19 cellular contexts compared by ENCODE assay signal in genomic region chr4:88743696-88744095, GRCh38. TPM values are rescaled to one million over a fixed set of nuclear protein-coding genes. Genes with fewer than 3 reads are reported as not detected.
DNase-seq lines count a peak whose midpoint lies in the region; ATAC-seq and TF ChIP-seq lines count a peak whose summit lies in the region.
"Had no signal": no experiment of that assay in that cellular context is flagged by ENCODE, and none has a peak within 500 bp of the region (broad histone marks: within the 10 kb centered on the region; RNA-seq: fewer than 3 reads in every experiment).

No MANE protein-coding gene starts in this region.

- H2AFZ ChIP-seq in GM23248, result no peak overlapping the region

- in situ Hi-C loops in GM23248 (cut with MboI), result no loop called here

- TF ChIP-seq CTCF in psoas muscle (IDR thresholded peaks at IDR 0.05), result no peak

- H3K27me3 ChIP-seq in GM23248 (replicated peaks; ENCODE audit: insufficient read depth), result no peaks in the 10 kb centered on the region
- H3K27me3 ChIP-seq in subcutaneous abdominal adipose tissue (ENCODE audit: control insufficient read depth in 5 of 5, insufficient read depth in 4 of 5, low read length in 5 of 5), result no peaks in the 10 kb centered on the region
- no peaks in the 10 kb centered on the region for H3K27me3 ChIP-seq in psoas muscle (ENCODE audit: insufficient read depth in 3 of 3, low read length in 2 of 3)
- H3K27me3 ChIP-seq: Peyer's patch, uterus had no signal

- H3K9ac ChIP-seq in GM23248 (no peak overlapping the region), subcutaneous abdominal adipose tissue (ENCODE audit: low read length in 5 of 5) (no peak overlapping the region)
- H3K9ac ChIP-seq: KMS-11 had no signal

- intact Hi-C loops in psoas muscle (cut with DNase I), result loop anchor here in 1 of 2 donors (5.0 kb wide), 1 partner anchor 44 kb away; no protein-coding TSS in a partner anchor

- H3K4me3 ChIP-seq in GM23248 (no peak overlapping the region), subcutaneous abdominal adipose tissue (ENCODE audit: low read depth in 1 of 5, low read length in 5 of 5) (no peak overlapping the region), psoas muscle (no peak overlapping the region)
- H3K4me3 ChIP-seq: Peyer's patch, uterus had no signal

- H3K9me3 ChIP-seq in GM23248 (ENCODE audit: low read depth), result no peaks in the 10 kb centered on the region
- H3K9me3 ChIP-seq in subcutaneous abdominal adipose tissue (ENCODE audit: control insufficient read depth in 5 of 5, low read length in 5 of 5), result no peaks in the 10 kb centered on the region
- no peaks in the 10 kb centered on the region for H3K9me3 ChIP-seq in psoas muscle
- H3K9me3 ChIP-seq: Peyer's patch, uterus had no signal

- H3K4me2 ChIP-seq in GM23248 (ENCODE audit: unreplicated experiment), result no peak overlapping the region
- H3K4me2 ChIP-seq: KMS-11 had no signal

- no peaks in the 10 kb centered on the region for H3K9me2 ChIP-seq in GM23248 (ENCODE audit: insufficient read depth)

- peak overlapping the region; percentile 36 for H3K27ac ChIP-seq in GM23248
- peak overlapping the region; percentile 3 for H3K27ac ChIP-seq in subcutaneous abdominal adipose tissue (ENCODE audit: low read depth, low read length)
- no peak overlapping the region for H3K27ac ChIP-seq in psoas muscle
- H3K27ac ChIP-seq: KMS-11, Peyer's patch, uterus had no signal

- no peaks in the 10 kb centered on the region for H3K79me2 ChIP-seq in GM23248 (ENCODE audit: insufficient read depth)

- H3K36me3 ChIP-seq in GM23248 (ENCODE audit: low read depth) (no peaks in the 10 kb centered on the region), subcutaneous abdominal adipose tissue (ENCODE audit: control insufficient read depth in 5 of 5, insufficient read depth in 5 of 5, low read length in 5 of 5) (peaks cover 71 to 95% (median 73%) of the 10 kb centered on the region in 5 donors), psoas muscle (ENCODE audit: insufficient read depth in 1 of 2, low read depth in 1 of 2) (peaks cover 8 to 92% of the 10 kb centered on the region in 2 donors)

- H3K4me1 ChIP-seq in GM23248 (ENCODE audit: insufficient read depth) (peaks cover 9% of the 10 kb centered on the region; the same call in 1 of the 2 replicates), subcutaneous abdominal adipose tissue (ENCODE audit: control insufficient read depth in 5 of 5, insufficient read depth in 5 of 5, low read length in 5 of 5) (peaks cover 3 to 26% (median 22%) of the 10 kb centered on the region in 5 donors), psoas muscle (peaks cover 25% of the 10 kb centered on the region)
- H3K4me1 ChIP-seq: Peyer's patch, uterus had no signal

- H4K20me1 ChIP-seq in GM23248 (ENCODE audit: insufficient read depth), result no peaks in the 10 kb centered on the region

- no peak for ATAC-seq in psoas muscle
- no peak for ATAC-seq in HG02973 (IDR thresholded peaks at IDR 0.05; ENCODE audit: unreplicated experiment)
- ATAC-seq in GM19463 (IDR thresholded peaks at IDR 0.05; ENCODE audit: unreplicated experiment), result no peak
- ATAC-seq: activated naive CD8-positive, alpha-beta T cell treated with anti-CD3 and anti-CD28 coated beads, Interleukin-2, amount 50 U/mL, for 24 hours; T-cell had no signal

- H3F3A ChIP-seq in GM23248 (ENCODE audit: insufficient read depth), result peaks cover 3% of the 10 kb centered on the region; the same call in 1 of the 2 replicates

- peak; percentile 81 for DNase-seq in GM23248
- DNase-seq in amniotic epithelial cell (ENCODE audit: low read depth), result peak; percentile 79
- peak; percentile 30 for DNase-seq in fibroblast of the conjunctiva (ENCODE audit: low read depth)
- no peak for DNase-seq in psoas muscle
- no peak for DNase-seq in NCI-H146 treated with DMSO at 0.1 percent for 48 hours (lab: John Stamatoyannopoulos, UW; ENCODE audit: unreplicated experiment)
- DNase-seq: activated CD4-positive, CD25-positive, alpha-beta regulatory T cell treated with anti-CD3 and anti-CD28 coated beads, Interleukin-2, amount 50 U/mL, for 72 hours; activated naive CD8-positive, alpha-beta T cell treated with anti-CD3 and anti-CD28 coated beads, Interleukin-2, amount 50 U/mL, for 24 hours; activated T-cell treated with anti-CD3 and anti-CD28 coated beads for 4 hours; GOT3; NCI-H146; NCI-H524; Peyer's patch; stimulated activated CD4-positive, alpha-beta T cell treated with anti-CD3 and anti-CD28 coated beads, Interleukin-4, amount 100 ng/mL, for 1 hour; T-cell; uterus had no signal

- 90 to 97% methylated on average over 3 of the region's 3 CpGs for WGBS in GM23248 (ENCODE audit: low coverage in 1 of 2, low lambda C conversion rate in 2 of 2, missing lambda C conversion rate in 2 of 2), 2 experiments
- 94 to 97% (median 96%) methylated on average over 3 of the region's 3 CpGs for WGBS in psoas muscle, 3 donors

RNA-seq across cellular contexts. Expression of gene NAP1L5, which starts 46.1 kb away (rescaled TPM):
- total RNA-seq in GM23248 (2014; rRNA removed; shearing (Covaris generic)), result 0.89 and 8.8 TPM in 2 replicates
- polyA plus RNA-seq in GM23248 (2016; fragmentation: Nextera tagmentation; extraction: Ambion mirVana), result 5.2 and 6.7 TPM in 2 replicates
- total RNA-seq in psoas muscle, result 1 to 10 TPM; 2.8 to 4.0 (median 3.8) TPM
- polyA plus RNA-seq in psoas muscle, result 1 to 10 TPM; 1.2 to 3.3 (median 1.3) TPM

Comparison
In these comparisons a context has a peak if more than half of its experiments do, and no peak if none do; other contexts are left out.
1. DNase-seq: peak in GM23248 (single experiment), amniotic epithelial cell (single experiment) and fibroblast of the conjunctiva (single experiment); none in psoas muscle (0 of 2) and NCI-H146 treated with DMSO at 0.1 percent for 48 hours (single experiment).